Comparison of ENCODE assay signal across 20 cellular contexts in genomic region chr2:119657486-119658145, GRCh38.
"Had no signal": no experiment of that assay in that cellular context is flagged by ENCODE, and none has a peak within 500 bp of the region (broad histone marks: within the 10 kb centered on the region; RNA-seq: fewer than 3 reads in every experiment).

No MANE protein-coding gene starts in this region.

- H3K4me1 ChIP-seq: colonic mucosa, neural progenitor cell, pancreas, right lobe of liver, tibial nerve, uterus had no signal

- H3K9ac ChIP-seq: neural progenitor cell had no signal

- DNase-seq: activated CD4-positive, alpha-beta T cell treated with anti-CD3 and anti-CD28 coated beads, Interleukin-2, amount 10 ng/mL, durations not matched to agents 24 days and 14 days; activated CD8-positive, alpha-beta T cell treated with anti-CD3 and anti-CD28 coated beads for 36 hours; activated naive CD4-positive, alpha-beta T cell treated with Interleukin-2 at 50 U/mL for 16 hours; activated naive CD8-positive, alpha-beta T cell treated with anti-CD3 and anti-CD28 coated beads, Interleukin-2, amount 10 ng/mL, durations not matched to agents 7 days and 5 days; activated T-cell treated with anti-CD3 and anti-CD28 coated beads, Interleukin-2, amount 50 U/mL, for 24 hours; anterior cingulate cortex; central memory CD4-positive, alpha-beta T cell; colonic mucosa; mesenchymal stem cell; mucosa of descending colon; naive B cell; pancreas; right lobe of liver; small intestine; stimulated activated CD4-positive, alpha-beta T cell treated with anti-CD3 and anti-CD28 coated beads, Interleukin-15, amount 100 ng/mL, for 24 hours; stimulated activated CD4-positive, alpha-beta T cell treated with anti-CD3 and anti-CD28 coated beads, Interleukin-2, amount 100 ng/mL, for 48 hours; T1000; uterus had no signal

- H3K27ac ChIP-seq: colonic mucosa, neural progenitor cell, pancreas, right lobe of liver, tibial nerve, uterus had no signal

- ATAC-seq: activated CD8-positive, alpha-beta T cell treated with anti-CD3 and anti-CD28 coated beads for 36 hours; mucosa of descending colon; pancreas; right lobe of liver had no signal

- H3K4me3 ChIP-seq: colonic mucosa, mucosa of descending colon, neural progenitor cell, pancreas, right lobe of liver, tibial nerve, uterus had no signal

- H3K4me2 ChIP-seq: neural progenitor cell had no signal

- H2AFZ ChIP-seq: neural progenitor cell had no signal

- H3K36me3 ChIP-seq: colonic mucosa, neural progenitor cell, pancreas, right lobe of liver, tibial nerve, uterus had no signal

- H3K27me3 ChIP-seq: colonic mucosa, neural progenitor cell, pancreas, right lobe of liver, tibial nerve, uterus had no signal

- H3K9me3 ChIP-seq: colonic mucosa, mucosa of descending colon, pancreas, right lobe of liver, tibial nerve, uterus had no signal
